In genomic region chr14:60632777-60633176, GRCh38 we compare ENCODE assay signal across 11 cellular contexts. TPM values are rescaled to one million over a fixed set of nuclear protein-coding genes. Genes with fewer than 3 reads are reported as not detected.
DNase-seq lines count a peak whose midpoint lies in the region; ATAC-seq, FAIRE-seq and TF ChIP-seq lines count a peak whose summit lies in the region.
"Had no signal": no experiment of that assay in that cellular context is flagged by ENCODE, and none has a peak within 500 bp of the region (broad histone marks: within the 10 kb centered on the region; RNA-seq: fewer than 3 reads in every experiment).

No MANE protein-coding gene starts in this region.

- in situ Hi-C loops in GM12878 (cut with MboI): loop anchor here (25.0 kb wide), 1 partner anchor 1180 kb away; the partner anchor contains the start of gene SYT16

- intact Hi-C loops in GM12878 (cut with micrococcal nuclease; ENCODE audit: unreplicated experiment): no loop called here

- SMC1A ChIA-PET in GM12878 (lab: Charles Lee; ENCODE audit: uncharacterized antibody, unreplicated experiment): interaction anchor here (1.1 to 2.3 kb wide), 4 partner anchors 35 to 623 kb away, joined by 3 to 14 read pairs (median 4); no protein-coding TSS in a partner anchor

- no peak for TF ChIP-seq RAD21 in GM12878 (IDR thresholded peaks at IDR 0.05; ENCODE audit: insufficient read depth, low read depth, low read length)

- RAD21 ChIA-PET in GM12878 (lab: Charles Lee; ENCODE audit: unreplicated experiment): interaction anchor here (1.4 to 2.6 kb wide), 2 partner anchors 393 to 619 kb away, joined by 4 to 11 read pairs; no protein-coding TSS in a partner anchor

- no peak for TF ChIP-seq CTCF in GM12878 (IDR thresholded peaks at IDR 0.05 in 2 of 3, conservative IDR thresholded peaks at IDR 0.05 in 1 of 3; ENCODE audit: control insufficient read depth in 2 of 3, extremely low read depth in 1 of 3, insufficient read depth in 1 of 3, low read depth in 3 of 3, low read length in 3 of 3)

- no peaks in the 10 kb centered on the region; the same call in 2 of the 3 replicates for H3K9me3 ChIP-seq in GM12878 (replicated peaks; ENCODE audit: control insufficient read depth, insufficient read depth, low read length)

- DNase-seq in GM12878 (ENCODE audit: low read depth, low spot score) (peak; percentile 30), hepatic stellate cell (ENCODE audit: low spot score) (no peak), MV-4-11 (lab: John Stamatoyannopoulos, UW) (no peak)
- DNase-seq in stimulated activated CD4-positive, alpha-beta T cell treated with anti-CD3 and anti-CD28 coated beads, Interleukin-4, amount 100 ng/mL, for 4 hours: no peak
- no peak for DNase-seq in activated CD4-positive, alpha-beta T cell treated with anti-CD3 and anti-CD28 coated beads, Interleukin-2, amount 50 U/mL, for 48 hours
- DNase-seq: DMS 273 treated with DMSO at 0.1 percent for 48 hours, glutamatergic neuron, SIG-M5 had no signal

- no peak for TF ChIP-seq POLR2A in GM12878 (IDR thresholded peaks at IDR 0.05; ENCODE audit: low read depth, low read length)

- no peak overlapping the region for H3K9ac ChIP-seq in GM12878 (ENCODE audit: control insufficient read depth, insufficient read depth, low read length)

- peaks cover 8% of the 10 kb centered on the region; the same call in 1 of the 2 replicates for H3K4me1 ChIP-seq in GM12878 (ENCODE audit: control insufficient read depth, insufficient read depth, low read length)

- no peaks in the 10 kb centered on the region for H3K36me3 ChIP-seq in GM12878 (ENCODE audit: control insufficient read depth in 2 of 2, insufficient read depth in 2 of 2, low read length in 1 of 2)

- no peaks in the 10 kb centered on the region for H3K79me2 ChIP-seq in GM12878 (ENCODE audit: control insufficient read depth, insufficient read depth, low read length)

- no TSS peak for BruUV-seq in GM12878 (replicated peaks; lab: Mats Ljungman, UMichigan)

- H3K27me3 ChIP-seq in GM12878 (replicated peaks in 1 of 2; ENCODE audit: control insufficient read depth in 2 of 2, insufficient read depth in 2 of 2, low read length in 1 of 2): peaks cover 2 to 18% of the 10 kb centered on the region in 2 experiments

- no peak overlapping the region for H2AFZ ChIP-seq in GM12878 (ENCODE audit: control insufficient read depth, low read depth, low read length)

- FAIRE-seq in GM12878 (lab: Jason Lieb, UNC): no peak

- H4K20me1 ChIP-seq in GM12878 (ENCODE audit: control insufficient read depth, insufficient read depth): no peaks in the 10 kb centered on the region

- 0% methylated on average over 2 of the region's 2 CpGs for WGBS in GM12878 (ENCODE audit: insufficient coverage, insufficient replicate concordance, low lambda C conversion rate, missing lambda C conversion rate)

- no peak for TF ChIP-seq EP300 in GM12878 (IDR thresholded peaks at IDR 0.05; ENCODE audit: borderline replicate concordance in 1 of 2, control insufficient read depth in 1 of 2, low read depth in 2 of 2, low read length in 2 of 2)

- no peak overlapping the region for H3K27ac ChIP-seq in GM12878 (ENCODE audit: control insufficient read depth, insufficient read depth)

- H3K4me2 ChIP-seq in GM12878 (ENCODE audit: control insufficient read depth, insufficient read depth): peak overlapping the region; percentile 15

- CTCF ChIA-PET in GM12878 (lab: Yijun Ruan, JAX): interaction anchor here (0.6 to 2.1 kb wide), 7 partner anchors 9 to 636 kb away, joined by 3 to 5 read pairs (median 4); no protein-coding TSS in a partner anchor

- POLR2A ChIA-PET in GM12878 (lab: Charles Lee): no interaction called here

- no peak overlapping the region for H3K4me3 ChIP-seq in GM12878

- ATAC-seq in GM18858 (IDR thresholded peaks at IDR 0.05; ENCODE audit: unreplicated experiment): peak; percentile 38
- peak; percentile 72 for ATAC-seq in GM21619 (IDR thresholded peaks at IDR 0.05; ENCODE audit: unreplicated experiment)
- peak; percentile 56 for ATAC-seq in HG03460 (IDR thresholded peaks at IDR 0.05; ENCODE audit: unreplicated experiment)
- ATAC-seq in GM12878: peak; percentile 84

TF ChIP-seq in GM12878, 131 proteins besides CTCF, POLR2A, EP300 and RAD21:
- no peak for TF ChIP-seq TCF12 (IDR thresholded peaks at IDR 0.05; ENCODE audit: low read depth, low read length)
- TF ChIP-seq NR2F1 (conservative IDR thresholded peaks at IDR 0.05): no peak
- TF ChIP-seq RUNX3 (IDR thresholded peaks at IDR 0.05; ENCODE audit: low read length): peak; percentile 34; the same call in 1 of the 2 replicates
- no peak for TF ChIP-seq MLLT1 (IDR thresholded peaks at IDR 0.05)
- no peak for TF ChIP-seq HSF1 (IDR thresholded peaks at IDR 0.05; ENCODE audit: low read depth, low read length)
- TF ChIP-seq EED (IDR thresholded peaks at IDR 0.05; ENCODE audit: low read depth): 0 out of 2 replicates have a peak, but pooled peaks have one; percentile 16
- TF ChIP-seq BRCA1 (IDR thresholded peaks at IDR 0.05; ENCODE audit: low read depth, low read length): no peak
TF ChIP-seq in GM12878: peak in this region for 2.

RNA-seq across cellular contexts. Expression of gene SIX1, which starts 16.5 kb away (rescaled TPM):
- total RNA-seq in GM12878 (2013; cell fraction: nucleolus; rRNA removed): not detected in 2 replicates
- total RNA-seq in GM12878 (2014; rRNA removed) (0.06 TPM in 1 of 2 replicates, not detected in the other), GM12878 (2014; rRNA removed; fragmentation: Illumina TruSeq; extraction: Trizol) (not detected in 2 replicates), GM12878 (2021) (not detected in 2 replicates)
- not detected for polyA plus RNA-seq in GM12878 (2011; ENCODE audit: low read depth)
- polyA plus RNA-seq in GM12878 (2011; rRNA removed) (0.03 and 0.04 TPM in 2 replicates), GM12878 (2014; fragmentation: Illumina TruSeq; extraction: Trizol) (0.04 TPM in 1 of 2 replicates, not detected in the other), GM12878 (2014; fragmentation: Nextera tagmentation; extraction: Ambion mirVana) (under 1 TPM; 0.05 TPM), GM12878 (2014; rRNA removed) (not detected in 2 replicates), GM12878 (2016; fragmentation: Nextera tagmentation; extraction: Ambion mirVana) (not detected)
- 0.03 TPM in 2 replicates for polyA plus RNA-seq in GM12878 (2011; cell fraction: cytosol; rRNA removed)
- polyA plus RNA-seq in GM12878 (2011; cell fraction: nucleus; rRNA removed): 0.04 TPM in 1 of 2 replicates, not detected in the other
- 0.04 TPM in 1 of 2 replicates, not detected in the other for polyA plus RNA-seq in GM12878 (2012)
- polyA minus RNA-seq in GM12878 (2011; rRNA and poly(A)+ RNA removed): 0.10 TPM in 1 of 2 replicates, not detected in the other
- not detected in 2 replicates for polyA minus RNA-seq in GM12878 (2011; cell fraction: cytosol; rRNA and poly(A)+ RNA removed)
- polyA minus RNA-seq in GM12878 (2011; cell fraction: nucleus; rRNA and poly(A)+ RNA removed): 0.24 TPM in 1 of 2 replicates, not detected in the other
